Comparison of ENCODE assay signal across 16 cellular contexts in the genomic region with DNA sequence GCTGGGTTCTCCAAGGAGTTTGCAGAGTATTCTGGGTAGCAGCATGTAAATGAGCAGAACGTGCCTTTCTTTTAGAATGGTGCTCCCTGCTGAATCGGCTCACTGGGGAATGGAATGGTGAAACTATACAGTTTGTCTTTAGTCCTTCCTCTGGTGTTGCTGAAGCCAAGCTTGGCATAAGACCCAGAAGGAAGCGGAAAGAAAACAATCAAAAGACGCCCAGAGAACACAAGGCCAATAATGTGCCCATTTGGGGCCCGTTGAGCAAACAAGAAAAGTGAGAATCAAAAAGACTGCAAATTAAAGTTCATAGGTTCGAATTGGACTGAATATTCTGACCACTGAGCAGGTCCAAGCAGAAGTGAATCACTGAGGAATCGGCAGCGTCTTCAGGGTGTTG.
"Had no signal": no experiment of that assay in that cellular context is flagged by ENCODE, and none has a peak within 500 bp of the region (broad histone marks: within the 10 kb centered on the region; RNA-seq: fewer than 3 reads in every experiment).

No MANE protein-coding gene starts in this region.

- H3K4me3 ChIP-seq: ascending aorta, coronary artery, hepatocyte, thyroid gland had no signal

- DNase-seq: activated CD4-positive, alpha-beta T cell treated with anti-CD3 and anti-CD28 coated beads, Interleukin-2, amount 10 ng/mL, durations not matched to agents 24 days and 14 days; activated CD8-positive, alpha-beta T cell treated with anti-CD3 and anti-CD28 coated beads for 36 hours; activated T-cell treated with anti-CD3 and anti-CD28 coated beads, Interleukin-2, amount 50 U/mL, for 24 hours; foreskin keratinocyte; immature natural killer cell; left ventricle myocardium superior; stimulated activated CD4-positive, alpha-beta T cell treated with anti-CD3 and anti-CD28 coated beads, Interleukin-2, amount 100 ng/mL, for 48 hours; stimulated activated CD8-positive, alpha-beta memory T cell treated with anti-CD3 and anti-CD28 coated beads, Interleukin-4, amount 100 ng/mL, for 48 hours; stimulated activated naive B cell treated with anti-CD40 and anti-IgM and Interleukin-4, amounts not matched to agents 10 μg/mL and 1 μg/mL and 100 μg/mL, for 72 hours; T-cell; thyroid gland had no signal

- H3K36me3 ChIP-seq: thyroid gland had no signal

- H3K4me1 ChIP-seq: ascending aorta had no signal

- H3K9me3 ChIP-seq: ascending aorta, thyroid gland had no signal

- H3K27me3 ChIP-seq: ascending aorta, foreskin keratinocyte, hepatocyte, thyroid gland had no signal

- ATAC-seq: activated CD4-positive, CD25-positive, alpha-beta regulatory T cell treated with anti-CD3 and anti-CD28 coated beads, Interleukin-2, amount 50 U/mL, for 24 hours; T-cell had no signal

- H3K27ac ChIP-seq: ascending aorta, coronary artery, foreskin keratinocyte, hepatocyte, thyroid gland, VCaP had no signal
